In the genomic region with DNA sequence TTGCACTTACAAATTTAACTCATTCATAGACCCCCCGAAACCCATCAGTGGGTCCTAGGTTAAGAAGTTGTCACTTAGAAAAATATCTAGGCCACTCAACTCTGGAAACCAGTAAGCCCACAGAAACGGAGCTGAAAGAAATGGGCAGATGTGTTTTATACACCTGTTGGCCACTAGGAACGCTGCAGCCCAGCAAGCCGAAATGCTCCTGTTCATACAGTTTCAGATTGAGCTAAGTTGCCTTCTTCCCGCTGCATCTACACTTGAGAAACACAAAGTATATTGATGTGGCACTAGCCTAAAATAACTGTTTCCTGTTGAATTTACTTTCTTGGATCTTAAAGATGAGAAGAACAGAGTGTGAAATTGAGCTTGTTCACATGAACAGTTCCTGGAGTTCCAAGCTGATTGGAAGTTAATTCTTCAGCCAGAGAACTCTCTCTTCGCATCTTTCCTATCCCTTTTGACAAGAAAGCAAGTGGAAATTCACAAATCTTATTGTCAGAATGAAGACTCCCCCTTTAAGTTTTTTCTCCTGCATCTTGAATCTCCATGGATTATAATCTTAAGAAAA, we compare ENCODE assay signal across 8 cellular contexts.
DNase-seq lines count a peak whose midpoint lies in the region; ATAC-seq and TF ChIP-seq lines count a peak whose summit lies in the region.

No MANE protein-coding gene starts in this region.

- TF ChIP-seq POLR2A in HCT116 (IDR thresholded peaks at IDR 0.05; ENCODE audit: borderline replicate concordance, extremely low read depth, insufficient read depth, insufficient read length): no peak

- H3K9me3 ChIP-seq in HCT116 (ENCODE audit: control insufficient read depth in 1 of 2, insufficient read depth in 1 of 2, low read depth in 1 of 2, low read length in 2 of 2): no peaks in the 10 kb centered on the region

- no peaks in the 10 kb centered on the region for H3K4me1 Mint-ChIP-seq in stimulated activated naive CD8-positive, alpha-beta T cell treated with anti-CD3 and anti-CD28 coated beads, Interleukin-15, amount 100 ng/mL, for 72 hours

- H3K27me3 Mint-ChIP-seq in stimulated activated naive CD8-positive, alpha-beta T cell treated with anti-CD3 and anti-CD28 coated beads, Interleukin-15, amount 100 ng/mL, for 72 hours: no peaks in the 10 kb centered on the region

- POLR2A ChIA-PET in HCT116 (lab: Charles Lee): no interaction called here

- ATAC-seq in HCT116 (peak; percentile 65), HG02884 (IDR thresholded peaks at IDR 0.05; ENCODE audit: unreplicated experiment) (no peak)
- no peak for ATAC-seq in stimulated activated naive CD8-positive, alpha-beta T cell treated with anti-CD3 and anti-CD28 coated beads, Interleukin-15, amount 100 ng/mL, for 72 hours

- H3K9me3 Mint-ChIP-seq in stimulated activated naive CD8-positive, alpha-beta T cell treated with anti-CD3 and anti-CD28 coated beads, Interleukin-15, amount 100 ng/mL, for 72 hours: no peaks in the 10 kb centered on the region

- no TSS peak for BruUV-seq in HCT116 (replicated peaks; lab: Mats Ljungman, UMichigan)

- H3K4me3 Mint-ChIP-seq in stimulated activated naive CD8-positive, alpha-beta T cell treated with anti-CD3 and anti-CD28 coated beads, Interleukin-15, amount 100 ng/mL, for 72 hours: no peak overlapping the region

- TF ChIP-seq CTCF in HCT116 (IDR thresholded peaks at IDR 0.05 in 2 of 3, conservative IDR thresholded peaks at IDR 0.05 in 1 of 3; ENCODE audit: borderline replicate concordance in 1 of 3, insufficient read depth in 1 of 3, low read depth in 2 of 3, low read length in 2 of 3) (peak; percentile 35 to 77 (median 71); a peak in 5 of 6 replicates), astrocyte of the cerebellum (IDR thresholded peaks at IDR 0.05; ENCODE audit: low read depth, low read length, missing control alignments) (peak; percentile 84)

- CTCF ChIA-PET in HCT116 (lab: Charles Lee): interaction anchor here (0.7 to 1.8 kb wide), 9 partner anchors 13 to 401 kb away, joined by 3 to 38 read pairs (median 3); no protein-coding TSS in a partner anchor

- no peak overlapping the region for H2AFZ ChIP-seq in HCT116 (ENCODE audit: low read depth, low read length, poor library complexity, severe bottlenecking)

- DNase-seq in A172 (ENCODE audit: low spot score) (peak; percentile 14), G401 (ENCODE audit: low spot score) (peak; percentile 8), HCT116 (ENCODE audit: low read depth, low spot score) (peak; percentile 6), NCI-H460 (ENCODE audit: extremely low read depth, low read depth) (peak; percentile 36), astrocyte of the cerebellum (ENCODE audit: low read depth) (peak; percentile 6), iris pigment epithelial cell (ENCODE audit: low read depth) (peak; percentile 55)
- peak; percentile 0 to 12 for DNase-seq in stimulated activated naive CD8-positive, alpha-beta T cell treated with anti-CD3 and anti-CD28 coated beads, Interleukin-15, amount 100 ng/mL, for 72 hours

- H3K27me3 ChIP-seq in HCT116 (ENCODE audit: insufficient read depth, low read length): no peaks in the 10 kb centered on the region

- H3K4me3 ChIP-seq in HCT116 (replicated peaks in 1 of 2; ENCODE audit: low read depth in 1 of 2, low read length in 2 of 2) (no peak overlapping the region), astrocyte of the cerebellum (ENCODE audit: low read depth, low read length) (no peak overlapping the region)

- no peaks in the 10 kb centered on the region for H3K36me3 ChIP-seq in HCT116 (ENCODE audit: control insufficient read depth in 1 of 2, insufficient read depth in 2 of 2, low read length in 2 of 2)

- no peaks in the 10 kb centered on the region for H3K79me2 ChIP-seq in HCT116 (ENCODE audit: insufficient read depth, low read length)

- no peak overlapping the region for H3K27ac ChIP-seq in HCT116 (ENCODE audit: low read depth, low read length)

- TF ChIP-seq RAD21 in HCT116 (IDR thresholded peaks at IDR 0.05; ENCODE audit: low read depth): peak; percentile 56

- in situ Hi-C loops in G401 (cut with HindIII; ENCODE audit: low sequenced_read_pairs): no loop called here
- in situ Hi-C loops in astrocyte of the cerebellum (cut with HindIII; ENCODE audit: low sequenced_read_pairs): no loop called here

- H3K4me1 ChIP-seq in HCT116 (ENCODE audit: control insufficient read depth in 1 of 2, insufficient read depth in 2 of 2, low read length in 2 of 2): no peaks in the 10 kb centered on the region

- RAD21 ChIA-PET in HCT116 (lab: Charles Lee; ENCODE audit: low non-redundant PET in 1 of 2, low total read pairs in 2 of 2, uncharacterized antibody in 2 of 2, unreplicated experiment in 2 of 2): interaction anchor here (1.0 to 1.3 kb wide), 2 partner anchors 341 kb away, joined by 3 to 6 read pairs; no protein-coding TSS in a partner anchor

- peak overlapping the region in 1 of 2 donors; percentile 87 for H3K27ac Mint-ChIP-seq in stimulated activated naive CD8-positive, alpha-beta T cell treated with anti-CD3 and anti-CD28 coated beads, Interleukin-15, amount 100 ng/mL, for 72 hours

- intact Hi-C loops in HCT116 (cut with micrococcal nuclease): loop anchor here (2.0 kb wide), 1 partner anchor 341 kb away; no protein-coding TSS in a partner anchor

- H3K4me2 ChIP-seq in HCT116 (ENCODE audit: low read length): no peak overlapping the region

- no peak overlapping the region for H3K9ac ChIP-seq in HCT116 (ENCODE audit: low read length)

- H3K9me2 ChIP-seq in HCT116 (ENCODE audit: insufficient read depth): no peaks in the 10 kb centered on the region

- no peaks in the 10 kb centered on the region for H4K20me1 ChIP-seq in HCT116 (ENCODE audit: insufficient read depth)

TF ChIP-seq in HCT116, 20 proteins besides CTCF, POLR2A, EP300 and RAD21:
- TF ChIP-seq ELF1 (IDR thresholded peaks at IDR 0.05; ENCODE audit: borderline replicate concordance, low read depth) (no peak), ZFX (IDR thresholded peaks at IDR 0.05) (no peak), EZH2phosphoT487 (IDR thresholded peaks at IDR 0.05; ENCODE audit: borderline replicate concordance) (no peak), SIN3A (IDR thresholded peaks at IDR 0.05; ENCODE audit: low read depth) (no peak), CBX3 (IDR thresholded peaks at IDR 0.05; ENCODE audit: low read depth) (no peak)
